Comparison of ENCODE assay signal across 21 cellular contexts in the genomic region with DNA sequence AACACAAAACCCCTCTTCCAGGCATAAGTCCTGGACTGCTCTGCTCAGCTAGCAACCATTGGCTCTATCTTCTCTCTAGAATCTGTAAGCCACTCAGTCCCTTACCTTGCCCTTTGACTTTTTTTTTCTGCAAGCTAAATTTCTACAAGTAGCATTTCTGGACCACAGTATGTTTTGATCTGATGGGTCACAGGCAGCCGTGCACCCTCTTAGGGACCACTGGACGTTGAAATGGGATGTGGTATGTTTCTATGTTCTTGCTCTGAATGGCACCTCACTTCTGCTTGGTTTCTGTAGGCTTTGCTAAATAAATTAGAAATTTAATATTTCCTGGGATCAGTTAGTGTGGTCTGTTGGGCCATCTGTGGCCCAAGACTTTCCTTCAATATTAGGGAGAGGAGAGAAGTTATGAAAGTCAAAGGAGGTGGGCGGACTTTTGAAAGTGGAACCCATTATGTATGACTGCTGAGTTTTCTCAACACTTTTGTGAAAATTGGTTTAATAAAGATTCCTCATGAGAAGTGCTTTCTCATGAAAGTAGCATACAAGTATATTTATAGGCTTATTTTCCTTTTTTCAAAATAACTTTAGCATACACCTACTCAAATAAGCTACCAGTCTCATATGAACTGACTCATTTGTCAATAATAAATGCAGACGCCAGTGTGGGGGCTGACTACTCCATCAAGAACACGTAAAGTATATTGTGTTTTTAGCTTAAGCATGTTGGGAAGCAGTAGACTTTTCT. TPM values are rescaled to one million over a fixed set of nuclear protein-coding genes. Genes with fewer than 3 reads are reported as not detected.
DNase-seq lines count a peak whose midpoint lies in the region; ATAC-seq and TF ChIP-seq lines count a peak whose summit lies in the region.
"Had no signal": no experiment of that assay in that cellular context is flagged by ENCODE, and none has a peak within 500 bp of the region (broad histone marks: within the 10 kb centered on the region; RNA-seq: fewer than 3 reads in every experiment).

No MANE protein-coding gene starts in this region.

- POLR2A ChIA-PET in GM10248 (lab: Yijun Ruan, JAX) (no interaction called here), MCF 10A (lab: Yijun Ruan, JAX) (interaction anchor here (0.9 kb wide), 1 partner anchor 84 kb away, joined by 3 read pairs; no protein-coding TSS in a partner anchor)
- POLR2A ChIA-PET in activated CD4-positive, alpha-beta T cell treated with anti-CD3 and anti-CD28 coated beads for 36 hours (lab: Charles Lee), result no interaction called here

- 0 out of 2 replicates have a peak overlapping the region, but pooled peaks have one; percentile 2 for H3K4me2 ChIP-seq in MM.1S (ENCODE audit: low read depth, low read length)

- H3K9me3 ChIP-seq in MM.1S (replicated peaks; ENCODE audit: insufficient read depth, low read length), result no peaks in the 10 kb centered on the region
- H3K9me3 ChIP-seq: tibial nerve had no signal

- H3K27me3 Mint-ChIP-seq in activated CD4-positive, alpha-beta T cell treated with anti-CD3 and anti-CD28 coated beads for 36 hours, result no peaks in the 10 kb centered on the region
- H3K27me3 Mint-ChIP-seq in MCF 10A (ENCODE audit: insufficient read depth, unreplicated experiment), result no peaks in the 10 kb centered on the region

- CTCF ChIA-PET in GM10248 (lab: Yijun Ruan, JAX), result interaction anchor here (1.1 to 3.4 kb wide), 11 partner anchors 8 to 81 kb away, joined by 3 to 16 read pairs (median 4); no protein-coding TSS in a partner anchor
- CTCF ChIA-PET in activated CD4-positive, alpha-beta T cell treated with anti-CD3 and anti-CD28 coated beads for 36 hours (lab: Charles Lee), result no interaction called here
- CTCF ChIA-PET in MCF 10A (lab: Yijun Ruan, JAX), result interaction anchor here (0.9 kb wide), 1 partner anchor 17 kb away, joined by 4 read pairs; no protein-coding TSS in a partner anchor

- peak; percentile 60 for ATAC-seq in GM19395 (IDR thresholded peaks at IDR 0.05; ENCODE audit: unreplicated experiment)
- peak; percentile 56 for ATAC-seq in HG02852 (IDR thresholded peaks at IDR 0.05; ENCODE audit: unreplicated experiment)
- ATAC-seq in activated CD4-positive, alpha-beta T cell treated with anti-CD3 and anti-CD28 coated beads for 36 hours, result no peak

- no peaks in the 10 kb centered on the region for H3K4me1 Mint-ChIP-seq in activated CD4-positive, alpha-beta T cell treated with anti-CD3 and anti-CD28 coated beads for 36 hours
- no peaks in the 10 kb centered on the region for H3K4me1 Mint-ChIP-seq in MCF 10A (ENCODE audit: insufficient read depth, unreplicated experiment)

- no peaks in the 10 kb centered on the region for H3F3A ChIP-seq in MM.1S (ENCODE audit: insufficient read depth, low read length)

- H3K79me2 ChIP-seq in MM.1S (ENCODE audit: low read length), result no peaks in the 10 kb centered on the region

- BruUV-seq in MCF 10A (replicated peaks; lab: Mats Ljungman, UMichigan), result no TSS peak

- DNase-seq in GM10248 (ENCODE audit: extremely low spot score) (peak; percentile 33), MM.1S (peak; percentile 9), A172 (ENCODE audit: low spot score) (no peak), C1 segment of cervical spinal cord (lab: John Stamatoyannopoulos, UW) (no peak), MCF 10A (ENCODE audit: unreplicated experiment) (no peak)
- no peak for DNase-seq in activated CD4-positive, alpha-beta T cell treated with anti-CD3 and anti-CD28 coated beads for 36 hours
- DNase-seq: 8988T; activated CD4-positive, alpha-beta T cell treated with anti-CD3 and anti-CD28 coated beads for 1 hour; activated CD8-positive, alpha-beta memory T cell treated with anti-CD3 and anti-CD28 coated beads, Interleukin-2, amount 50 U/mL, for 4 hours; anterior cingulate cortex; GOT3; kidney; NCI-H1092; NCI-H748 treated with DMSO at 0.1 percent for 48 hours; nephron progenitor cell; stimulated activated CD4-positive, alpha-beta T cell treated with anti-CD3 and anti-CD28 coated beads, Interleukin-15, amount 100 ng/mL, for 24 hours; stimulated activated naive CD4-positive, alpha-beta T cell had no signal

- H3K36me3 Mint-ChIP-seq in activated CD4-positive, alpha-beta T cell treated with anti-CD3 and anti-CD28 coated beads for 36 hours (ENCODE audit: low read depth), result no peaks in the 10 kb centered on the region
- no peaks in the 10 kb centered on the region for H3K36me3 Mint-ChIP-seq in MCF 10A (ENCODE audit: insufficient read depth, unreplicated experiment)

- H3K4me1 ChIP-seq in MM.1S (ENCODE audit: low read length), result peaks cover 13% of the 10 kb centered on the region
- H3K4me1 ChIP-seq: tibial nerve had no signal

- intact Hi-C loops in activated CD4-positive, alpha-beta T cell treated with anti-CD3 and anti-CD28 coated beads for 36 hours (cut with DNase I, micrococcal nuclease), result no loop called here
- intact Hi-C loops in MCF 10A (cut with micrococcal nuclease), result no loop called here

- no peak overlapping the region for H3K27ac Mint-ChIP-seq in activated CD4-positive, alpha-beta T cell treated with anti-CD3 and anti-CD28 coated beads for 36 hours
- H3K27ac Mint-ChIP-seq in MCF 10A (ENCODE audit: low read depth, unreplicated experiment), result no peak overlapping the region
- H3K27ac Mint-ChIP-seq: nephron progenitor cell had no signal

- TF ChIP-seq CTCF in GM10248 (IDR thresholded peaks at IDR 0.05; ENCODE audit: control extremely low read depth, extremely low read depth, low read depth, missing control alignments) (no peak), MM.1S (IDR thresholded peaks at IDR 0.05; ENCODE audit: low read length) (no peak), MCF 10A (IDR thresholded peaks at IDR 0.05; ENCODE audit: unreplicated experiment) (no peak)

- H3K9me2 ChIP-seq in MM.1S (replicated peaks; ENCODE audit: insufficient read depth, low read length), result no peaks in the 10 kb centered on the region

- H3K27me3 ChIP-seq in MM.1S (replicated peaks; ENCODE audit: insufficient read depth, low read length), result no peaks in the 10 kb centered on the region
- H3K27me3 ChIP-seq: tibial nerve had no signal

- H3K27ac ChIP-seq in MM.1S (ENCODE audit: low read length), result no peak overlapping the region
- H3K27ac ChIP-seq: HL-60, tibial nerve had no signal

- no peak overlapping the region for H2AFZ ChIP-seq in MM.1S (ENCODE audit: low read length)

- H3K36me3 ChIP-seq in MM.1S (replicated peaks; ENCODE audit: insufficient read depth, low read length), result no peaks in the 10 kb centered on the region
- H3K36me3 ChIP-seq: tibial nerve had no signal

- H3K9me3 Mint-ChIP-seq in activated CD4-positive, alpha-beta T cell treated with anti-CD3 and anti-CD28 coated beads for 36 hours (ENCODE audit: low read depth), result no peaks in the 10 kb centered on the region
- H3K9me3 Mint-ChIP-seq in MCF 10A (ENCODE audit: unreplicated experiment), result no peaks in the 10 kb centered on the region
- H3K9me3 Mint-ChIP-seq: nephron progenitor cell had no signal

- H3K4me3 Mint-ChIP-seq in activated CD4-positive, alpha-beta T cell treated with anti-CD3 and anti-CD28 coated beads for 36 hours, result no peak overlapping the region
- no peak overlapping the region for H3K4me3 Mint-ChIP-seq in MCF 10A (ENCODE audit: unreplicated experiment)
- H3K4me3 Mint-ChIP-seq: nephron progenitor cell had no signal

- H3K4me3 ChIP-seq in MM.1S (ENCODE audit: low read length), result no peak overlapping the region
- H3K4me3 ChIP-seq: tibial nerve had no signal

- H4K20me1 ChIP-seq in MM.1S (ENCODE audit: insufficient read depth, low read length), result no peaks in the 10 kb centered on the region

- H3K9ac ChIP-seq in MM.1S (ENCODE audit: low read length), result no peak overlapping the region

RNA-seq across cellular contexts. Expression of a gene that starts 18.4 kb away (rescaled TPM):
- total RNA-seq in activated CD4-positive, alpha-beta T cell treated with anti-CD3 and anti-CD28 coated beads for 36 hours, result 10 to 100 TPM; 18.5 to 23.5 TPM
- 17.9 and 20.0 TPM in 2 replicates for total RNA-seq in A172 (2014; rRNA removed; shearing (Covaris generic))
- 41.6 and 50.0 TPM in 2 replicates for total RNA-seq in MCF 10A (2022)

Comparison
In these comparisons a context has a peak if more than half of its experiments do, and no peak if none do; other contexts are left out.
1. DNase-seq: peak in GM10248 (single experiment) and MM.1S (single experiment); none in activated CD4-positive, alpha-beta T cell treated with anti-CD3 and anti-CD28 coated beads for 36 hours (single experiment), A172 (single experiment), C1 segment of cervical spinal cord (0 of 14) and MCF 10A (single experiment).